In the genomic region with DNA sequence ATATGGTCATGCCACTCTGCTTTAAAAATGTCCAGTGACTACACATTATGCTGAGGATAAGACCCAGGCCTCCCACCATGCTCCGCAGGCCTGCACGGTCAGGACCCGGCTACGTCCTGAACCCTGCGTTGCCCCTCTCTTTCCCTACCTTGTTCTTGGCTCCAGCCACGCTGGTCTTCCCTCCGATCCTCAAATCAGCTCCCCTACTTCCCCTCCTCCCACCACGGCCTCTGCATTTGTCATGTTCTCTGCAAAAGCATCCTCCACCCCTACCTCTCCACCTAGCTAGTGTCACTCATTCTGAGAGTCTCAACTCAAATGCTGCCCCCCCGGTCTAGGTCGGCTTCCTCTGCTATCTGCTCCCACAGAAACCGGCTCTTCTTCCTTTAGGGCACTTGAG, we compare ENCODE assay signal across 27 cellular contexts. TPM values are rescaled to one million over a fixed set of nuclear protein-coding genes. Genes with fewer than 3 reads are reported as not detected.
DNase-seq lines count a peak whose midpoint lies in the region; ATAC-seq, FAIRE-seq and TF ChIP-seq lines count a peak whose summit lies in the region.
"Had no signal": no experiment of that assay in that cellular context is flagged by ENCODE, and none has a peak within 500 bp of the region (broad histone marks: within the 10 kb centered on the region; RNA-seq: fewer than 3 reads in every experiment).

No MANE protein-coding gene starts in this region.

- H3K36me3 Mint-ChIP-seq in activated B cell treated with CpG ODN at 0.5 μM for 24 hours (ENCODE audit: low read depth) = peaks cover 96% of the 10 kb centered on the region

- peaks cover 95% of the 10 kb centered on the region for H3K36me3 ChIP-seq in lower lobe of right lung
- H3K36me3 ChIP-seq in subcutaneous abdominal adipose tissue (ENCODE audit: control insufficient read depth in 5 of 5, insufficient read depth in 5 of 5, low read length in 5 of 5) = peaks cover 4 to 99% (median 86%) of the 10 kb centered on the region in 5 donors

- TF ChIP-seq CTCF in activated B cell treated with CpG ODN at 0.5 μM for 24 hours (IDR thresholded peaks at IDR 0.05) (no peak), lower lobe of right lung (IDR thresholded peaks at IDR 0.05) (no peak)

- H3K27me3 ChIP-seq in lower lobe of right lung (ENCODE audit: low read depth) (no peaks in the 10 kb centered on the region), subcutaneous abdominal adipose tissue (ENCODE audit: control insufficient read depth in 5 of 5, insufficient read depth in 4 of 5, low read length in 5 of 5) (no peaks in the 10 kb centered on the region)
- H3K27me3 ChIP-seq: ascending aorta, right lobe of liver had no signal

- H3K4me3 ChIP-seq in lower lobe of right lung (no peak overlapping the region), subcutaneous abdominal adipose tissue (ENCODE audit: low read depth in 1 of 5, low read length in 5 of 5) (no peak overlapping the region)
- H3K4me3 ChIP-seq: ascending aorta, right lobe of liver had no signal

- H3K9ac ChIP-seq in subcutaneous abdominal adipose tissue (ENCODE audit: low read length in 5 of 5) = no peak overlapping the region

- H3K9me3 Mint-ChIP-seq in activated B cell treated with CpG ODN at 0.5 μM for 24 hours = no peaks in the 10 kb centered on the region
- H3K9me3 Mint-ChIP-seq: activated CD8-positive, alpha-beta T cell treated with anti-CD3 and anti-CD28 coated beads for 36 hours; activated naive CD8-positive, alpha-beta T cell treated with anti-CD3 and anti-CD28 coated beads, Interleukin-2, amount 10 ng/mL, durations not matched to agents 7 days and 5 days; IgD-negative memory B cell had no signal

- POLR2A ChIA-PET in activated B cell treated with CpG ODN at 0.5 μM for 24 hours (lab: Charles Lee) = no interaction called here

- no peaks in the 10 kb centered on the region for H3K9me3 ChIP-seq in lower lobe of right lung
- H3K9me3 ChIP-seq in subcutaneous abdominal adipose tissue (ENCODE audit: control insufficient read depth in 5 of 5, low read length in 5 of 5) = no peaks in the 10 kb centered on the region
- H3K9me3 ChIP-seq: ascending aorta, right lobe of liver had no signal

- H3K27ac Mint-ChIP-seq in activated B cell treated with CpG ODN at 0.5 μM for 24 hours = peak overlapping the region; percentile 12
- H3K27ac Mint-ChIP-seq: activated CD8-positive, alpha-beta T cell treated with anti-CD3 and anti-CD28 coated beads for 36 hours; activated naive CD8-positive, alpha-beta T cell treated with anti-CD3 and anti-CD28 coated beads, Interleukin-2, amount 10 ng/mL, durations not matched to agents 7 days and 5 days had no signal

- DNase-seq in GM12891 (ENCODE audit: insufficient read length, low spot score) (no peak), activated B cell treated with CpG ODN at 0.5 μM for 24 hours (no peak), lower lobe of right lung (no peak), mesenteric fat pad (ENCODE audit: low spot score) (no peak)
- DNase-seq in stimulated activated CD4-positive, alpha-beta T cell treated with anti-CD3 and anti-CD28 coated beads, Interleukin-1b, Interleukin-23, amount 100 ng/mL, for 48 hours = no peak
- DNase-seq: activated CD4-positive, alpha-beta T cell treated with anti-CD3 and anti-CD28 coated beads for 1 hour; activated CD8-positive, alpha-beta T cell treated with anti-CD3 and anti-CD28 coated beads for 36 hours; activated naive CD8-positive, alpha-beta T cell treated with anti-CD3 and anti-CD28 coated beads, Interleukin-2, amount 10 ng/mL, durations not matched to agents 7 days and 5 days; CD4-positive, alpha-beta memory T cell; cortex of kidney; effector memory CD4-positive, alpha-beta T cell; MV-4-11; NCI-H1436; NCI-H226; NCI-H526 treated with DMSO at 0.1 percent for 48 hours; NK-92 treated with Interleukin-12 subunit alpha and Interleukin-12 subunit beta, amount 100 ng/mL, for 24 hours; right lobe of liver; stimulated activated CD4-positive, alpha-beta T cell treated with anti-CD3 and anti-CD28 coated beads, Interleukin-2, amount 100 ng/mL, for 48 hours; T-helper 2 cell had no signal

- no peak overlapping the region for H3K4me3 Mint-ChIP-seq in activated B cell treated with CpG ODN at 0.5 μM for 24 hours
- H3K4me3 Mint-ChIP-seq: activated CD8-positive, alpha-beta T cell treated with anti-CD3 and anti-CD28 coated beads for 36 hours; activated naive CD8-positive, alpha-beta T cell treated with anti-CD3 and anti-CD28 coated beads, Interleukin-2, amount 10 ng/mL, durations not matched to agents 7 days and 5 days; CD4-positive, alpha-beta memory T cell; IgD-negative memory B cell had no signal

- no peak for TF ChIP-seq POLR2A in GM12891 (IDR thresholded peaks at IDR 0.05; ENCODE audit: low read depth, low read length)

- H3K27ac ChIP-seq in lower lobe of right lung = peak overlapping the region; percentile 80
- peak overlapping the region; percentile 98 for H3K27ac ChIP-seq in subcutaneous abdominal adipose tissue (ENCODE audit: low read depth, low read length)
- H3K27ac ChIP-seq: right lobe of liver had no signal

- H3K4me1 Mint-ChIP-seq in activated B cell treated with CpG ODN at 0.5 μM for 24 hours = peaks cover 1% of the 10 kb centered on the region
- H3K4me1 Mint-ChIP-seq: activated naive CD8-positive, alpha-beta T cell treated with anti-CD3 and anti-CD28 coated beads, Interleukin-2, amount 10 ng/mL, durations not matched to agents 7 days and 5 days; IgD-negative memory B cell had no signal

- ATAC-seq in activated B cell treated with CpG ODN at 0.5 μM for 24 hours (ENCODE audit: low read depth) = no peak
- ATAC-seq in lower lobe of right lung = no peak
- ATAC-seq in HG02885 (IDR thresholded peaks at IDR 0.05; ENCODE audit: poor library complexity, unreplicated experiment) = no peak
- ATAC-seq: activated CD8-positive, alpha-beta T cell treated with anti-CD3 and anti-CD28 coated beads for 36 hours; left lobe of liver; right lobe of liver; SK-N-SH treated with all-trans-retinoic acid at 6 μM for 48 hours had no signal

- no peaks in the 10 kb centered on the region for H3K27me3 Mint-ChIP-seq in activated B cell treated with CpG ODN at 0.5 μM for 24 hours
- H3K27me3 Mint-ChIP-seq: activated CD8-positive, alpha-beta T cell treated with anti-CD3 and anti-CD28 coated beads for 36 hours; activated naive CD8-positive, alpha-beta T cell treated with anti-CD3 and anti-CD28 coated beads, Interleukin-2, amount 10 ng/mL, durations not matched to agents 7 days and 5 days; CD4-positive, alpha-beta memory T cell; IgD-negative memory B cell had no signal

- H3K4me1 ChIP-seq in lower lobe of right lung = peaks cover 45% of the 10 kb centered on the region
- H3K4me1 ChIP-seq in subcutaneous abdominal adipose tissue (ENCODE audit: control insufficient read depth in 5 of 5, insufficient read depth in 5 of 5, low read length in 5 of 5) = peaks cover 12 to 52% (median 46%) of the 10 kb centered on the region in 5 donors
- H3K4me1 ChIP-seq: ascending aorta, right lobe of liver had no signal

- no peak for FAIRE-seq in GM12891 (lab: Jason Lieb, UNC)
- FAIRE-seq: GM18507, islet of Langerhans had no signal

- intact Hi-C loops in activated B cell treated with CpG ODN at 0.5 μM for 24 hours (cut with micrococcal nuclease) (no loop called here), lower lobe of right lung (cut with DNase I) (no loop called here)

- CTCF ChIA-PET in activated B cell treated with CpG ODN at 0.5 μM for 24 hours (lab: Charles Lee) = no interaction called here

TF ChIP-seq in GM12891, 5 proteins besides CTCF, POLR2A, EP300 and RAD21:
- peak; percentile 25; the same call in 1 of the 2 replicates for TF ChIP-seq POLR2AphosphoS5 (IDR thresholded peaks at IDR 0.05; ENCODE audit: low read depth, low read length)
- no peak for TF ChIP-seq SPI1 (IDR thresholded peaks at IDR 0.05; ENCODE audit: low read depth, low read length)
- TF ChIP-seq PAX5 (IDR thresholded peaks at IDR 0.05; ENCODE audit: insufficient read depth, low read length, severe bottlenecking) = no peak

RNA-seq across cellular contexts. Expression of a gene that starts 11.2 kb away (rescaled TPM):
- polyA plus RNA-seq in GM12891 (2012; ENCODE audit: low read depth, missing spikeins) = 0.54 TPM
- total RNA-seq in activated B cell treated with CpG ODN at 0.5 μM for 24 hours (0.18 and 0.76 TPM in 2 replicates), lower lobe of right lung (855 TPM), mesenteric fat pad (4,437 TPM)
- total RNA-seq: activated CD8-positive, alpha-beta T cell treated with anti-CD3 and anti-CD28 coated beads for 36 hours; activated naive CD8-positive, alpha-beta T cell treated with anti-CD3 and anti-CD28 coated beads, Interleukin-2, amount 10 ng/mL, durations not matched to agents 7 days and 5 days; CD4-positive, alpha-beta memory T cell had no signal

RNA-seq across cellular contexts. Expression of a gene that starts 49.3 kb away (rescaled TPM):
- polyA plus RNA-seq in GM12891 (2012; ENCODE audit: low read depth, missing spikeins) = 253 TPM
- total RNA-seq in activated B cell treated with CpG ODN at 0.5 μM for 24 hours (506 and 512 TPM in 2 replicates), lower lobe of right lung (99.6 TPM), mesenteric fat pad (285 TPM)

Comparison
In these comparisons a context has a peak if more than half of its experiments do, and no peak if none do; other contexts are left out.
1. RNA of a gene that starts 11.2 kb away (total RNA-seq): 4,437 TPM in mesenteric fat pad (single experiment) and 855 TPM in lower lobe of right lung (single experiment); 0.18 to 0.76 TPM in activated B cell treated with CpG ODN at 0.5 μM for 24 hours; every median in the first group is over 100 times any median in the second.